ENCODE assay signal across 1 cellular context in genomic region chr9:96418920-96419690, GRCh38.
TF ChIP-seq lines count a peak whose summit lies in the region.

No MANE protein-coding gene starts in this region.

TF ChIP-seq in GM23338, 12 proteins besides CTCF, POLR2A, EP300 and RAD21 (continued from another document):
- no peak for TF ChIP-seq ZNF331 (CRISPR knock-in tag; IDR thresholded peaks at IDR 0.05; ENCODE audit: low read depth)
